ENCODE assay signal across 17 cellular contexts in the genomic region with DNA sequence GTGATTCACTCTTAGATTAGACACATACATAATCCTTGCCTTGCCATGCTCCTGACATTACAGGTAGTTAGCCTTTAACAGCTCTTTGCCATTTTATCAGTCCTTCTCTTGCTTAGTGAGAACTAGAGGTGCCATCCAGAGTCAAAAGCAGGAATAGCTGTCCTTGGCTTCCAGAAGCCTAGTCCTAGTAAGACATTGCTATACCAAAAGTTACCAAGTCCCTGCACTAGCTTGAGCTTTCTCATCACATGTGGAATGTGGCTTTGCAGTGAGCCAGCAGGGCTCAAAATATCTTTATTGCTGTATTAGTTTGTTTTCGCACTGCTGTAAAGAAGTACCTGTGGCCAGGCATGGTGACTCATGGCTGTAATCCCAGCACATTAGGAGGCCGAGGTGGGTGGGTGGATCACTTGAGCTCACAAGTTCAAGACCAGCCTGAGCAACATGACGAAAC.
A peak's percentile ranks its signal among the peaks of the same experiment; 100 is the strongest.
DNase-seq lines count a peak whose midpoint lies in the region; ATAC-seq, FAIRE-seq and TF ChIP-seq lines count a peak whose summit lies in the region.
"Had no signal": no experiment of that assay in that cellular context is flagged by ENCODE, and none has a peak within 500 bp of the region (broad histone marks: within the 10 kb centered on the region; RNA-seq: fewer than 3 reads in every experiment).

No MANE protein-coding gene starts in this region.

- H3K36me3 Mint-ChIP-seq in natural killer cell, result peaks cover 5% of the 10 kb centered on the region

- no peaks in the 10 kb centered on the region for H3K79me2 ChIP-seq in HCT116 (ENCODE audit: insufficient read depth, low read length)

- H3K4me3 Mint-ChIP-seq in natural killer cell, result no peak overlapping the region
- H3K4me3 Mint-ChIP-seq: activated CD4-positive, alpha-beta T cell treated with anti-CD3 and anti-CD28 coated beads, Interleukin-2, amount 10 ng/mL, durations not matched to agents 7 days and 5 days; CD4-positive, alpha-beta memory T cell had no signal

- no peak for FAIRE-seq in frontal cortex (lab: Jason Lieb, UNC)
- FAIRE-seq: G401.6 had no signal

- no TSS peak for BruUV-seq in HCT116 (replicated peaks; lab: Mats Ljungman, UMichigan)

- peak; percentile 30; the same call in 1 of the 2 replicates for TF ChIP-seq RAD21 in HCT116 (IDR thresholded peaks at IDR 0.05; ENCODE audit: low read depth)

- H3K9me3 ChIP-seq in HCT116 (ENCODE audit: control insufficient read depth in 1 of 2, insufficient read depth in 1 of 2, low read depth in 1 of 2, low read length in 2 of 2) (no peaks in the 10 kb centered on the region), RWPE2 (ENCODE audit: severe bottlenecking) (no peaks in the 10 kb centered on the region), psoas muscle (no peaks in the 10 kb centered on the region)
- H3K9me3 ChIP-seq: gastroesophageal sphincter, tibial nerve had no signal

- intact Hi-C loops in HCT116 (cut with micrococcal nuclease), result no loop called here
- intact Hi-C loops in psoas muscle (cut with DNase I), result no loop called here
- intact Hi-C loops in natural killer cell (cut with micrococcal nuclease), result no loop called here

- H4K20me1 ChIP-seq in HCT116 (ENCODE audit: insufficient read depth), result no peaks in the 10 kb centered on the region

- RAD21 ChIA-PET in HCT116 (lab: Charles Lee; ENCODE audit: low non-redundant PET in 1 of 2, low total read pairs in 2 of 2, uncharacterized antibody in 2 of 2, unreplicated experiment in 2 of 2), result no interaction called here

- no peaks in the 10 kb centered on the region for H3K9me2 ChIP-seq in HCT116 (ENCODE audit: insufficient read depth)

- H3K27ac ChIP-seq in HCT116 (ENCODE audit: low read depth, low read length) (no peak overlapping the region), RWPE2 (ENCODE audit: poor library complexity, severe bottlenecking) (no peak overlapping the region), psoas muscle (no peak overlapping the region)
- H3K27ac ChIP-seq: gastroesophageal sphincter, tibial nerve had no signal

- H3K4me2 ChIP-seq in HCT116 (ENCODE audit: low read length), result no peak overlapping the region

- WGBS in psoas muscle, 3 donors, result 61 to 96% (median 73%) methylated on average over 3 of the region's 3 CpGs

- POLR2A ChIA-PET in HCT116 (lab: Charles Lee), result no interaction called here

- H3K4me1 ChIP-seq in HCT116 (ENCODE audit: control insufficient read depth in 1 of 2, insufficient read depth in 2 of 2, low read length in 2 of 2) (no peaks in the 10 kb centered on the region), RWPE2 (ENCODE audit: insufficient read depth, poor library complexity, severe bottlenecking) (no peaks in the 10 kb centered on the region), psoas muscle (peaks cover 2% of the 10 kb centered on the region)

- ATAC-seq in HCT116 (no peak), RWPE2 (ENCODE audit: low read depth) (0 out of 3 replicates have a peak, but pooled peaks have one; percentile 25), psoas muscle (peak; percentile 69 to 91 (median 79)), natural killer cell (no peak)
- ATAC-seq: gastroesophageal sphincter had no signal

- TF ChIP-seq CTCF in HCT116 (IDR thresholded peaks at IDR 0.05 in 2 of 3, conservative IDR thresholded peaks at IDR 0.05 in 1 of 3; ENCODE audit: borderline replicate concordance in 1 of 3, insufficient read depth in 1 of 3, low read depth in 2 of 3, low read length in 2 of 3) (no peak), RWPE2 (IDR thresholded peaks at IDR 0.05; ENCODE audit: poor library complexity, severe bottlenecking) (no peak), fibroblast of mammary gland (conservative IDR thresholded peaks at IDR 0.05; ENCODE audit: control insufficient read depth, insufficient read depth, low read depth, low read length) (no peak), psoas muscle (IDR thresholded peaks at IDR 0.05) (no peak), natural killer cell (IDR thresholded peaks at IDR 0.05) (no peak)

- H2AFZ ChIP-seq in HCT116 (ENCODE audit: low read depth, low read length, poor library complexity, severe bottlenecking), result no peak overlapping the region

- CTCF ChIA-PET in HCT116 (lab: Charles Lee), result interaction anchor here (1.8 kb wide), 1 partner anchor 350 kb away, joined by 6 read pairs; no protein-coding TSS in a partner anchor

- TF ChIP-seq POLR2A in HCT116 (IDR thresholded peaks at IDR 0.05; ENCODE audit: borderline replicate concordance, extremely low read depth, insufficient read depth, insufficient read length), result no peak

- no peaks in the 10 kb centered on the region for H3K36me3 ChIP-seq in HCT116 (ENCODE audit: control insufficient read depth in 1 of 2, insufficient read depth in 2 of 2, low read length in 2 of 2)
- H3K36me3 ChIP-seq in RWPE2 (ENCODE audit: low read depth), result peaks cover 8% of the 10 kb centered on the region
- peaks cover 0 to 4% of the 10 kb centered on the region in 2 donors for H3K36me3 ChIP-seq in psoas muscle (ENCODE audit: insufficient read depth in 1 of 2, low read depth in 1 of 2)

- no peaks in the 10 kb centered on the region for H3K9me3 Mint-ChIP-seq in natural killer cell
- H3K9me3 Mint-ChIP-seq: activated CD4-positive, alpha-beta T cell treated with anti-CD3 and anti-CD28 coated beads, Interleukin-2, amount 10 ng/mL, durations not matched to agents 7 days and 5 days had no signal

- H3K27me3 ChIP-seq in HCT116 (ENCODE audit: insufficient read depth, low read length), result no peaks in the 10 kb centered on the region
- H3K27me3 ChIP-seq in RWPE2 (ENCODE audit: insufficient read depth, poor library complexity, severe bottlenecking), result no peaks in the 10 kb centered on the region
- H3K27me3 ChIP-seq in psoas muscle (ENCODE audit: insufficient read depth in 3 of 3, low read length in 2 of 3), result no peaks in the 10 kb centered on the region
- H3K27me3 ChIP-seq: gastroesophageal sphincter, tibial nerve had no signal

- no peak overlapping the region for H3K9ac ChIP-seq in HCT116 (ENCODE audit: low read length)

- no peaks in the 10 kb centered on the region for H3K4me1 Mint-ChIP-seq in natural killer cell
- H3K4me1 Mint-ChIP-seq: activated CD4-positive, alpha-beta T cell treated with anti-CD3 and anti-CD28 coated beads, Interleukin-2, amount 10 ng/mL, durations not matched to agents 7 days and 5 days had no signal

- DNase-seq in HCT116 (ENCODE audit: low read depth, low spot score), result no peak
- no peak for DNase-seq in RWPE2 (ENCODE audit: low spot score)
- DNase-seq in fibroblast of mammary gland (ENCODE audit: low read depth), result peak; percentile 11
- DNase-seq in psoas muscle, result no peak
- no peak for DNase-seq in NCI-H510A (lab: John Stamatoyannopoulos, UW)
- DNase-seq in natural killer cell, result no peak
- DNase-seq in frontal cortex (ENCODE audit: low spot score in 2 of 2), result no peak
- DNase-seq: activated CD4-positive, alpha-beta T cell treated with anti-CD3 and anti-CD28 coated beads, Interleukin-2, amount 10 ng/mL, durations not matched to agents 7 days and 5 days; amniotic stem cell; CD4-positive, alpha-beta memory T cell; NCI-H1105 treated with DMSO at 0.1 percent for 48 hours; NK-92 treated with Interleukin-12 subunit alpha and Interleukin-12 subunit beta, amount 100 ng/mL, for 24 hours; stimulated activated CD4-positive, alpha-beta T cell treated with anti-CD3 and anti-CD28 coated beads, Interleukin-2, amount 100 ng/mL, for 48 hours; T1000 had no signal

- H3K27me3 Mint-ChIP-seq in natural killer cell (ENCODE audit: low read depth in 2 of 2), result no peaks in the 10 kb centered on the region
- H3K27me3 Mint-ChIP-seq: activated CD4-positive, alpha-beta T cell treated with anti-CD3 and anti-CD28 coated beads, Interleukin-2, amount 10 ng/mL, durations not matched to agents 7 days and 5 days; CD4-positive, alpha-beta memory T cell had no signal

- no peak overlapping the region for H3K27ac Mint-ChIP-seq in natural killer cell
- H3K27ac Mint-ChIP-seq: activated CD4-positive, alpha-beta T cell treated with anti-CD3 and anti-CD28 coated beads, Interleukin-2, amount 10 ng/mL, durations not matched to agents 7 days and 5 days had no signal

- H3K4me3 ChIP-seq in HCT116 (replicated peaks in 1 of 2; ENCODE audit: low read depth in 1 of 2, low read length in 2 of 2) (no peak overlapping the region), RWPE2 (ENCODE audit: severe bottlenecking) (no peak overlapping the region), fibroblast of mammary gland (ENCODE audit: control insufficient read depth, low read depth, low read length) (no peak overlapping the region), psoas muscle (no peak overlapping the region)
- H3K4me3 ChIP-seq: gastroesophageal sphincter, tibial nerve had no signal

TF ChIP-seq in HCT116, 20 proteins besides CTCF, POLR2A, EP300 and RAD21 (continues in another document):
- TF ChIP-seq EZH2phosphoT487 (IDR thresholded peaks at IDR 0.05; ENCODE audit: borderline replicate concordance), result no peak
- TF ChIP-seq, protein P1, sequence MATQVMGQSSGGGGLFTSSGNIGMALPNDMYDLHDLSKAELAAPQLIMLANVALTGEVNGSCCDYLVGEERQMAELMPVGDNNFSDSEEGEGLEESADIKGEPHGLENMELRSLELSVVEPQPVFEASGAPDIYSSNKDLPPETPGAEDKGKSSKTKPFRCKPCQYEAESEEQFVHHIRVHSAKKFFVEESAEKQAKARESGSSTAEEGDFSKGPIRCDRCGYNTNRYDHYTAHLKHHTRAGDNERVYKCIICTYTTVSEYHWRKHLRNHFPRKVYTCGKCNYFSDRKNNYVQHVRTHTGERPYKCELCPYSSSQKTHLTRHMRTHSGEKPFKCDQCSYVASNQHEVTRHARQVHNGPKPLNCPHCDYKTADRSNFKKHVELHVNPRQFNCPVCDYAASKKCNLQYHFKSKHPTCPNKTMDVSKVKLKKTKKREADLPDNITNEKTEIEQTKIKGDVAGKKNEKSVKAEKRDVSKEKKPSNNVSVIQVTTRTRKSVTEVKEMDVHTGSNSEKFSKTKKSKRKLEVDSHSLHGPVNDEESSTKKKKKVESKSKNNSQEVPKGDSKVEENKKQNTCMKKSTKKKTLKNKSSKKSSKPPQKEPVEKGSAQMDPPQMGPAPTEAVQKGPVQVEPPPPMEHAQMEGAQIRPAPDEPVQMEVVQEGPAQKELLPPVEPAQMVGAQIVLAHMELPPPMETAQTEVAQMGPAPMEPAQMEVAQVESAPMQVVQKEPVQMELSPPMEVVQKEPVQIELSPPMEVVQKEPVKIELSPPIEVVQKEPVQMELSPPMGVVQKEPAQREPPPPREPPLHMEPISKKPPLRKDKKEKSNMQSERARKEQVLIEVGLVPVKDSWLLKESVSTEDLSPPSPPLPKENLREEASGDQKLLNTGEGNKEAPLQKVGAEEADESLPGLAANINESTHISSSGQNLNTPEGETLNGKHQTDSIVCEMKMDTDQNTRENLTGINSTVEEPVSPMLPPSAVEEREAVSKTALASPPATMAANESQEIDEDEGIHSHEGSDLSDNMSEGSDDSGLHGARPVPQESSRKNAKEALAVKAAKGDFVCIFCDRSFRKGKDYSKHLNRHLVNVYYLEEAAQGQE (IDR thresholded peaks at IDR 0.05; ENCODE audit: low read depth), result no peak
- no peak for TF ChIP-seq SP1 (IDR thresholded peaks at IDR 0.05; ENCODE audit: low read depth)
- TF ChIP-seq CBX3 (IDR thresholded peaks at IDR 0.05; ENCODE audit: low read depth), result no peak
- TF ChIP-seq FOSL1 (IDR thresholded peaks at IDR 0.05; ENCODE audit: low read depth), result no peak
- TF ChIP-seq ZNF274 (IDR thresholded peaks at IDR 0.05; ENCODE audit: low read depth, low read length), result no peak
- no peak for TF ChIP-seq YY1 (IDR thresholded peaks at IDR 0.05; ENCODE audit: extremely low read depth, insufficient replicate concordance, low read depth, low read length)

Comparison
In these comparisons a context has a peak if more than half of its experiments do, and no peak if none do; other contexts are left out.
1. ATAC-seq: peak in RWPE2 (single experiment) and psoas muscle (4 of 4); none in HCT116 (single experiment) and natural killer cell (0 of 3).